Comparison of ENCODE assay signal across 8 cellular contexts in the genomic region with DNA sequence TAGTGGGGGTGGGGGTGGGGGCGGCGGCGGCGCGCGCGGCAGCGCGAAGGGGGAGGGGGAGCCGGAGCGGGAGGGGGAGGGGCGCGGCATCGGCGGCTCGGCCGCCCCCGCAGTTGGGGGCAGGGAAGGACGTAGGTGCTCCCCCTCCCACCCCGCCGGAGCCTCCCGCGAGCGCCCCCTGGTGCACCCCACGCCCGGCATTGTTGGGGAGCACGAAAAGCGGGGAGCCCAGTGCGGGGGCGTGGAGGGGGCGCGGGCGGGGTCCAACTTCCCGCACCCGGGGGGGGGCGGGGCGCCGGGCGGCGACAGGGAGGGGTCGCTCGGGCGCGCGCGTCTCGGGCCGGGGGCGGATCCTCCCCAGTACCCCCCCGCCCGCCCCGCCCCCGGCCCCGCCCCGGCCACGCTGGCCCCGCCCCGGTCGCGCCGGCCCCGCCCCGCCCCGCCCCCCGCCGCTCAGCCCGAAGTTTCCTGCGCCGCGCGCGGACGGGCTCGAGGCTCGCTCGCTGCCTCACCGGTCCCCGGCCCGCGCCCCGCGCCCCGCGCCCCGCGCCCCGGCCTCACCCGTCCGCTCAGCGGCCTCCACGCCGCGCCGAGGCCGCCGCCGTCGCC. TPM values are rescaled to one million over a fixed set of nuclear protein-coding genes. Genes with fewer than 3 reads are reported as not detected.
DNase-seq lines count a peak whose midpoint lies in the region; ATAC-seq and TF ChIP-seq lines count a peak whose summit lies in the region.

A gene (plus strand): TSS at position 456 of the 609 bp plus-strand sequence. CDS start 632 bp downstream, outside the sequence.

- intact Hi-C loops in uterus (cut with DNase I; ENCODE audit: low total_unique reads) = no loop called here

- H3K27me3 ChIP-seq in HUES6 (ENCODE audit: control insufficient read depth, insufficient read depth, low read length) = peaks cover 35% of the 10 kb centered on the region
- H3K27me3 ChIP-seq in uterus = no peaks in the 10 kb centered on the region

- no peak within 1 kb of the TSS; the same call in 1 of the 2 replicates for H3K27ac ChIP-seq in HUES6 (ENCODE audit: low read depth, low read length)
- peak within 1 kb of the TSS; percentile 70 to 81 for H3K27ac ChIP-seq in uterus

- no peak for TF ChIP-seq POLR2A in uterus (IDR thresholded peaks at IDR 0.05)

- DNase-seq in activated CD8-positive, alpha-beta memory T cell treated with anti-CD3 and anti-CD28 coated beads for 24 hours = peak; percentile 82
- no peak for DNase-seq in fibroblast of villous mesenchyme (ENCODE audit: low read depth)
- no peak for DNase-seq in renal cortical epithelial cell (ENCODE audit: low read depth)
- DNase-seq in uterus = peak; percentile 65 to 71
- DNase-seq in SIG-M5 treated with dmso at 0.1 percent for 504 hours (lab: John Stamatoyannopoulos, UW; ENCODE audit: unreplicated experiment) = no peak
- DNase-seq in NCI-H1105 treated with DMSO at 0.1 percent for 48 hours (lab: John Stamatoyannopoulos, UW) = no peak

- H3K9me3 ChIP-seq in HUES6 (ENCODE audit: control insufficient read depth, insufficient read depth, low read depth, low read length) = 0 out of 2 replicates have a peak, but pooled peaks cover 3% of the 10 kb centered on the region
- no peaks in the 10 kb centered on the region for H3K9me3 ChIP-seq in uterus

- H3K4me3 ChIP-seq in HUES6 (ENCODE audit: low read depth, low read length) (peak within 1 kb of the TSS; percentile 73), fibroblast of villous mesenchyme (ENCODE audit: low read depth, low read length) (peak within 1 kb of the TSS; percentile 27), uterus (peak within 1 kb of the TSS; percentile 33 to 58)

- TF ChIP-seq CTCF in fibroblast of villous mesenchyme (IDR thresholded peaks at IDR 0.05; ENCODE audit: insufficient read depth, low read depth, low read length) = no peak
- TF ChIP-seq CTCF in uterus (IDR thresholded peaks at IDR 0.05) = peak in 1 of 4 experiments; percentile 67

- peaks cover 15% of the 10 kb centered on the region for H3K4me1 ChIP-seq in HUES6 (ENCODE audit: control insufficient read depth, insufficient read depth, low read length)
- peaks cover 0 to under 1% of the 10 kb centered on the region in 2 donors for H3K4me1 ChIP-seq in uterus

- H3K36me3 ChIP-seq in HUES6 (ENCODE audit: control insufficient read depth, insufficient read depth, low read length) (no peaks in the 10 kb centered on the region), uterus (no peaks in the 10 kb centered on the region)

- ATAC-seq in HG03196 (IDR thresholded peaks at IDR 0.05; ENCODE audit: unreplicated experiment) = no peak

- H3K9ac ChIP-seq in HUES6 (ENCODE audit: low read length) = peak within 1 kb of the TSS; percentile 17

RNA-seq across cellular contexts. Expression of the gene that starts here (rescaled TPM):
- 11.7 and 12.2 TPM in 2 replicates for total RNA-seq in fibroblast of villous mesenchyme
- total RNA-seq in renal cortical epithelial cell = 1.0 and 36.2 TPM in 2 replicates
- 10 to 100 TPM in 3 of 4 donors, 1 to 10 TPM in 1; 6.8 to 94.5 (median 27.6) TPM for total RNA-seq in uterus

Comparison
In these comparisons a context has a peak if more than half of its experiments do, and no peak if none do; other contexts are left out.
1. DNase-seq: peak in activated CD8-positive, alpha-beta memory T cell treated with anti-CD3 and anti-CD28 coated beads for 24 hours (single experiment) and uterus (2 of 2); none in fibroblast of villous mesenchyme (single experiment), renal cortical epithelial cell (single experiment), SIG-M5 treated with dmso at 0.1 percent for 504 hours (single experiment) and NCI-H1105 treated with DMSO at 0.1 percent for 48 hours (single experiment).
2. Peak in every context shown above with its lines, with median percentiles within 50 percentile points of each other: H3K4me3 ChIP-seq.